ENCODE assay signal across 9 cellular contexts in the genomic region with DNA sequence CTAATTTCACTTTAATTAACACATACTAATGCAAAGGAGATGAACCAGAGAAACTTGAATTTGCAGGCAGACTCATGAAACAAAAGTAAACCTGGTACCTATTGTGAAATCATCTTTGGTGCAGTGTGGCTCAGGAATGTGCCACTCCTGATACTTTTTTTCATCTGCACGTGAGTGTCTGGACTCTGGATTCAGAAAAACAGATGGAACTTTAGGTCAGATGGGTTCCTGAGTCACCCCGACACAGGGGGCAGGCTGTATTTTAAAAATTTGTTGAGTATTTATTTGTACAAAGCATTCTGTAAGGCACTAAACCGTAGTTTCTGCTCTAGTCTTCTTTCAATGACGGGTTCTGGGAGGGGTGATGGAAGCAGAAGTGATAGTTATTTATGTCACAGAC. TPM values are rescaled to one million over a fixed set of nuclear protein-coding genes. Genes with fewer than 3 reads are reported as not detected.
DNase-seq lines count a peak whose midpoint lies in the region; ATAC-seq and TF ChIP-seq lines count a peak whose summit lies in the region.
"Had no signal": no experiment of that assay in that cellular context is flagged by ENCODE, and none has a peak within 500 bp of the region (broad histone marks: within the 10 kb centered on the region; RNA-seq: fewer than 3 reads in every experiment).

No MANE protein-coding gene starts in this region.

- no peak overlapping the region for H4K91ac ChIP-seq in neuronal stem cell (ENCODE audit: low read depth, low read length, poor library complexity)

- no peak overlapping the region for H3K4ac ChIP-seq in neuronal stem cell (ENCODE audit: low read length)

- no peak overlapping the region for H2BK120ac ChIP-seq in neuronal stem cell (ENCODE audit: low read depth, low read length)

- no peak for ATAC-seq in CD4-positive, alpha-beta T cell (ENCODE audit: poor library complexity)

- H3K4me1 ChIP-seq in neuronal stem cell (ENCODE audit: control insufficient read depth in 2 of 2, insufficient read depth in 1 of 2, low read depth in 1 of 2, low read length in 2 of 2) = peaks cover 0 to 4% of the 10 kb centered on the region in 2 donors

- no peak overlapping the region for H2AFZ ChIP-seq in neuronal stem cell (ENCODE audit: low read length)

- intact Hi-C loops in CD4-positive, alpha-beta T cell (cut with DNase I, micrococcal nuclease) = no loop called here

- no peak overlapping the region for H3K14ac ChIP-seq in neuronal stem cell (ENCODE audit: low read length)

- no peak overlapping the region for H3K27ac ChIP-seq in neuronal stem cell (replicated peaks; ENCODE audit: low read length)
- H3K27ac ChIP-seq in CD4-positive, alpha-beta T cell (ENCODE audit: low read depth, low read length) = no peak overlapping the region

- H3K9me3 Mint-ChIP-seq in CD4-positive, alpha-beta T cell = no peaks in the 10 kb centered on the region

- H3K23ac ChIP-seq in neuronal stem cell (ENCODE audit: low read depth, low read length, poor library complexity) = no peak overlapping the region

- H3K4me1 Mint-ChIP-seq in CD4-positive, alpha-beta T cell (ENCODE audit: low read depth) = no peaks in the 10 kb centered on the region

- no peak overlapping the region for H2AK5ac ChIP-seq in neuronal stem cell (ENCODE audit: low read depth, low read length)

- no peaks in the 10 kb centered on the region for H3K36me3 Mint-ChIP-seq in CD4-positive, alpha-beta T cell (ENCODE audit: low read depth)

- H3K4me2 ChIP-seq in neuronal stem cell (ENCODE audit: insufficient read depth, low read length, poor library complexity, severe bottlenecking) = no peak overlapping the region

- CTCF ChIA-PET in CD4-positive, alpha-beta T cell (lab: Charles Lee) = no interaction called here

- H3K9me3 ChIP-seq in neuronal stem cell (replicated peaks in 1 of 2; ENCODE audit: control insufficient read depth in 2 of 2, insufficient read depth in 1 of 2, low read depth in 1 of 2, low read length in 2 of 2) = no peaks in the 10 kb centered on the region
- no peaks in the 10 kb centered on the region for H3K9me3 ChIP-seq in CD4-positive, alpha-beta T cell (ENCODE audit: control insufficient read depth, low read length)

- POLR2A ChIA-PET in CD4-positive, alpha-beta T cell (lab: Charles Lee) = no interaction called here

- peaks cover 17% of the 10 kb centered on the region for H3K27me3 Mint-ChIP-seq in CD4-positive, alpha-beta T cell

- H4K8ac ChIP-seq in neuronal stem cell (ENCODE audit: low read depth, low read length) = no peak overlapping the region

- H2BK5ac ChIP-seq in neuronal stem cell (ENCODE audit: low read length) = no peak overlapping the region

- no peaks in the 10 kb centered on the region for H3K79me1 ChIP-seq in neuronal stem cell (ENCODE audit: low read depth, low read length)

- no peaks in the 10 kb centered on the region for H3K27me3 ChIP-seq in neuronal stem cell (ENCODE audit: control insufficient read depth in 3 of 3, insufficient read depth in 3 of 3, low read depth in 1 of 3, low read length in 3 of 3)
- no peaks in the 10 kb centered on the region for H3K27me3 ChIP-seq in CD4-positive, alpha-beta T cell (ENCODE audit: control insufficient read depth, insufficient read depth, low read length)

- no peaks in the 10 kb centered on the region for H3K36me3 ChIP-seq in neuronal stem cell (replicated peaks in 1 of 2; ENCODE audit: control insufficient read depth in 2 of 2, insufficient read depth in 2 of 2, low read length in 2 of 2)

- DNase-seq in HFF-Myc (ENCODE audit: extremely low read depth, low read depth) = peak; percentile 22
- peak; percentile 46 for DNase-seq in hepatic stellate cell (ENCODE audit: low spot score)
- DNase-seq in smooth muscle cell of the brain vasculature (ENCODE audit: low read depth, low spot score) = peak; percentile 35
- DNase-seq in neuronal stem cell (ENCODE audit: low spot score) = no peak
- no peak for DNase-seq in NCI-H128 (lab: John Stamatoyannopoulos, UW; ENCODE audit: unreplicated experiment)
- no peak for DNase-seq in CD4-positive, alpha-beta T cell
- no peak for DNase-seq in SW 1271 (lab: John Stamatoyannopoulos, UW)
- DNase-seq: NCI-H524 treated with DMSO at 0.1 percent for 48 hours had no signal

- no CpG with 5 or more reads among the region's 4 CpGs for WGBS in neuronal stem cell (ENCODE audit: extremely low coverage in 2 of 2, insufficient read length in 2 of 2, insufficient replicate concordance in 1 of 2), 2 donors

- H3K4me3 ChIP-seq in HFF-Myc (replicated peaks; ENCODE audit: low read depth, low read length) = 0 out of 2 replicates have a peak overlapping the region, but pooled peaks have one; percentile 7
- H3K4me3 ChIP-seq in WI38 (ENCODE audit: low read depth, low read length) = peak overlapping the region; percentile 22; the same call in 1 of the 2 replicates
- H3K4me3 ChIP-seq in neuronal stem cell (ENCODE audit: low read length in 2 of 2) = no peak overlapping the region

- no peak overlapping the region for H3K18ac ChIP-seq in neuronal stem cell (ENCODE audit: low read length)

- no peak overlapping the region for H2BK15ac ChIP-seq in neuronal stem cell (ENCODE audit: low read length)

- H3K27ac Mint-ChIP-seq in CD4-positive, alpha-beta T cell = no peak overlapping the region

- TF ChIP-seq CTCF in HFF-Myc (IDR thresholded peaks at IDR 0.05; ENCODE audit: low read depth, low read length, missing control alignments) (no peak), WI38 (IDR thresholded peaks at IDR 0.05; ENCODE audit: low read depth, low read length) (no peak)
- no peak for TF ChIP-seq CTCF in CD4-positive, alpha-beta T cell (IDR thresholded peaks at IDR 0.05)

- H3K4me3 Mint-ChIP-seq in CD4-positive, alpha-beta T cell = no peak overlapping the region

- H3K9ac ChIP-seq in neuronal stem cell (ENCODE audit: low read depth, low read length, poor library complexity) = no peak overlapping the region

- no peak overlapping the region for H2BK12ac ChIP-seq in neuronal stem cell (ENCODE audit: low read length)

RNA-seq across cellular contexts. Expression of a gene that starts 52.2 kb away (rescaled TPM):
- 10.3 TPM for polyA plus RNA-seq in neuronal stem cell (2013, experiment 1 of 2)
- polyA plus RNA-seq in neuronal stem cell (2013, experiment 2 of 2) = 10.9 TPM
- total RNA-seq in CD4-positive, alpha-beta T cell = 10 to 100 TPM; 51.9 to 53.8 TPM

Comparison
In these comparisons a context has a peak if more than half of its experiments do, and no peak if none do; other contexts are left out.
1. DNase-seq: peak in HFF-Myc (single experiment), hepatic stellate cell (single experiment) and smooth muscle cell of the brain vasculature (single experiment); none in neuronal stem cell (single experiment), NCI-H128 (single experiment), CD4-positive, alpha-beta T cell (0 of 10) and SW 1271 (0 of 2).
2. H3K4me3 ChIP-seq: peak in HFF-Myc (single experiment) and WI38 (single experiment); none in neuronal stem cell (0 of 2).